In genomic region chr3:14475601-14476000, GRCh38 we compare ENCODE assay signal across 19 cellular contexts.
DNase-seq lines count a peak whose midpoint lies in the region; ATAC-seq, FAIRE-seq and TF ChIP-seq lines count a peak whose summit lies in the region.
"Had no signal": no experiment of that assay in that cellular context is flagged by ENCODE, and none has a peak within 500 bp of the region (broad histone marks: within the 10 kb centered on the region; RNA-seq: fewer than 3 reads in every experiment).

No MANE protein-coding gene starts in this region.

- H3K4me1 ChIP-seq in mesodermal cell (ENCODE audit: control insufficient read depth, insufficient read depth, low read length, poor library complexity, severe bottlenecking) (peaks cover 48% of the 10 kb centered on the region), heart right ventricle (peaks cover 0 to 31% (median 15%) of the 10 kb centered on the region in 9 donors)

- peaks cover 35% of the 10 kb centered on the region for H3K36me3 Mint-ChIP-seq in endothelial cell (ENCODE audit: low read depth, unreplicated experiment)
- H3K36me3 Mint-ChIP-seq in progenitor cell of endocrine pancreas (ENCODE audit: insufficient read depth), result peaks cover 38% of the 10 kb centered on the region

- peak overlapping the region; percentile 74 for H3K27ac Mint-ChIP-seq in endothelial cell (ENCODE audit: unreplicated experiment)
- peak overlapping the region; percentile 17 for H3K27ac Mint-ChIP-seq in progenitor cell of endocrine pancreas
- H3K27ac Mint-ChIP-seq: HFFc6 had no signal

- H3K9me3 Mint-ChIP-seq in endothelial cell (ENCODE audit: unreplicated experiment) (no peaks in the 10 kb centered on the region), progenitor cell of endocrine pancreas (ENCODE audit: low read depth) (peaks cover 4% of the 10 kb centered on the region)
- H3K9me3 Mint-ChIP-seq: CD8-positive, alpha-beta memory T cell; HFFc6 had no signal

- TF ChIP-seq CTCF in endothelial cell (IDR thresholded peaks at IDR 0.05; ENCODE audit: unreplicated experiment) (no peak), progenitor cell of endocrine pancreas (IDR thresholded peaks at IDR 0.05; ENCODE audit: unreplicated experiment) (no peak), heart right ventricle (IDR thresholded peaks at IDR 0.05) (no peak)

- H3K27me3 ChIP-seq in heart right ventricle, result peaks cover 0 to 5% (median 0%) of the 10 kb centered on the region in 7 donors
- H3K27me3 ChIP-seq: BLaER1 had no signal

- intact Hi-C loops in heart right ventricle (cut with DNase I), result no loop called here

- H3K9me3 ChIP-seq in mesodermal cell (ENCODE audit: control insufficient read depth, low read length), result no peaks in the 10 kb centered on the region
- H3K9me3 ChIP-seq in heart right ventricle, result no peaks in the 10 kb centered on the region
- H3K9me3 ChIP-seq: BLaER1, Caco-2 had no signal

- no peak for FAIRE-seq in frontal cortex (lab: Jason Lieb, UNC)
- FAIRE-seq: HepG2, HTR-8/SVneo had no signal

- H3K27ac ChIP-seq in mesodermal cell (ENCODE audit: low read depth, low read length, severe bottlenecking) (peak overlapping the region; percentile 45), heart right ventricle (no peak overlapping the region)
- H3K27ac ChIP-seq: 22Rv1, BLaER1 had no signal

- WGBS in mesodermal cell (ENCODE audit: insufficient coverage in 2 of 2), 2 experiments, result 83 to 90% methylated on average over 4 to 7 of the region's 8 CpGs
- WGBS in heart right ventricle, 2 donors, result 77 to 80% methylated on average over 8 of the region's 8 CpGs

- H3K27me3 Mint-ChIP-seq in endothelial cell (ENCODE audit: unreplicated experiment) (peaks cover 9% of the 10 kb centered on the region), progenitor cell of endocrine pancreas (no peaks in the 10 kb centered on the region)

- DNase-seq in NCI-H2227 treated with DMSO at 0.1 percent for 48 hours (lab: John Stamatoyannopoulos, UW) (peak; percentile 0), NCI-H2227 (lab: John Stamatoyannopoulos, UW; ENCODE audit: unreplicated experiment) (no peak), endothelial cell (ENCODE audit: low spot score) (no peak), progenitor cell of endocrine pancreas (ENCODE audit: low spot score, unreplicated experiment) (no peak), frontal cortex (ENCODE audit: low spot score in 2 of 2) (no peak), heart right ventricle (no peak)
- no peak for DNase-seq in activated effector memory CD4-positive, alpha-beta T cell treated with Interleukin-2 at 50 U/mL for 16 hours
- DNase-seq: AML-193; Caco-2; CD8-positive, alpha-beta memory T cell; DND-41; GF-D8; HCEC 1CT; HFFc6 had no signal

- ATAC-seq in heart right ventricle, result no peak
- ATAC-seq: HepG2 had no signal

- H3K36me3 ChIP-seq in mesodermal cell (ENCODE audit: control insufficient read depth, insufficient read depth, low read length), result peaks cover 82% of the 10 kb centered on the region
- peaks cover 0 to 100% (median 9%) of the 10 kb centered on the region in 9 donors for H3K36me3 ChIP-seq in heart right ventricle

- no peak overlapping the region for H3K4me3 ChIP-seq in mesodermal cell (ENCODE audit: extremely low read depth, insufficient read depth, low read length, poor library complexity, severe bottlenecking)
- H3K4me3 ChIP-seq in heart right ventricle, result no peak overlapping the region
- H3K4me3 ChIP-seq: BLaER1 had no signal

- peaks cover 9% of the 10 kb centered on the region for H3K4me1 Mint-ChIP-seq in endothelial cell (ENCODE audit: unreplicated experiment)
- H3K4me1 Mint-ChIP-seq in progenitor cell of endocrine pancreas (ENCODE audit: low read depth), result peaks cover 7% of the 10 kb centered on the region
- H3K4me1 Mint-ChIP-seq: CD8-positive, alpha-beta memory T cell had no signal

- H3K4me3 Mint-ChIP-seq in endothelial cell (ENCODE audit: unreplicated experiment) (no peak overlapping the region), progenitor cell of endocrine pancreas (ENCODE audit: low read depth) (no peak overlapping the region)
- H3K4me3 Mint-ChIP-seq: CD8-positive, alpha-beta memory T cell; HFFc6 had no signal
